24 cellular contexts compared by ENCODE assay signal in genomic region chr2:141728142-141728541, GRCh38.
DNase-seq lines count a peak whose midpoint lies in the region; ATAC-seq and TF ChIP-seq lines count a peak whose summit lies in the region.
"Had no signal": no experiment of that assay in that cellular context is flagged by ENCODE, and none has a peak within 500 bp of the region (broad histone marks: within the 10 kb centered on the region; RNA-seq: fewer than 3 reads in every experiment).

No MANE protein-coding gene starts in this region.

- no peaks in the 10 kb centered on the region for H3K36me3 Mint-ChIP-seq in brain
- H3K36me3 Mint-ChIP-seq: CD8-positive, alpha-beta memory T cell had no signal

- no peaks in the 10 kb centered on the region for H3K9me3 Mint-ChIP-seq in brain

- H3K27me3 Mint-ChIP-seq in brain, result no peaks in the 10 kb centered on the region
- H3K27me3 Mint-ChIP-seq: B cell; CD8-positive, alpha-beta memory T cell had no signal

- H3K4me1 ChIP-seq in HUES48 (ENCODE audit: control insufficient read depth, insufficient read depth, low read length), result peaks cover 14% of the 10 kb centered on the region
- H3K4me1 ChIP-seq: HAP-1 had no signal

- in situ Hi-C loops in GM13977 (cut with MboI; ENCODE audit: low pct_unique_long_range_greater_than_20kb, low sequenced_read_pairs, unreplicated experiment), result no loop called here

- no peaks in the 10 kb centered on the region for H3K9me3 ChIP-seq in HUES48 (ENCODE audit: control insufficient read depth, insufficient read depth, low read length)
- H3K9me3 ChIP-seq: HAP-1, MG63 had no signal

- H3K27ac ChIP-seq in HUES48 (ENCODE audit: low read depth, low read length), result peak overlapping the region; percentile 12
- H3K27ac ChIP-seq: C4-2B, GM23248, RWPE1 had no signal

- H3K4me3 Mint-ChIP-seq in brain, result no peak overlapping the region
- H3K4me3 Mint-ChIP-seq: B cell; CD8-positive, alpha-beta memory T cell; HFFc6 had no signal

- H3K27ac Mint-ChIP-seq in brain, result peak overlapping the region in 3 of 5 experiments; percentile 8 to 50 (median 34)
- H3K27ac Mint-ChIP-seq: B cell; CD8-positive, alpha-beta memory T cell; HFFc6 had no signal

- peaks cover 8% of the 10 kb centered on the region for H3K4me1 Mint-ChIP-seq in brain
- H3K4me1 Mint-ChIP-seq: B cell; CD8-positive, alpha-beta memory T cell had no signal

- H3K36me3 ChIP-seq in HUES48 (ENCODE audit: control insufficient read depth, insufficient read depth, low read length), result no peaks in the 10 kb centered on the region
- H3K36me3 ChIP-seq: HAP-1, MG63 had no signal

- no peak overlapping the region for H3K9ac ChIP-seq in HUES48 (ENCODE audit: low read depth, low read length)
- H3K9ac ChIP-seq: GM23248 had no signal

- TF ChIP-seq CTCF in brain (conservative IDR thresholded peaks at IDR 0.05) (no peak), GM13977 (IDR thresholded peaks at IDR 0.05; ENCODE audit: extremely low read depth, insufficient read depth, missing control alignments) (no peak)

- no peaks in the 10 kb centered on the region for H3K27me3 ChIP-seq in HUES48 (ENCODE audit: control insufficient read depth, insufficient read depth, low read length)
- H3K27me3 ChIP-seq: MG63 had no signal

- no peak for ATAC-seq in GM19035 (IDR thresholded peaks at IDR 0.05; ENCODE audit: unreplicated experiment)
- ATAC-seq: Panc1 had no signal

- no peak overlapping the region for H3K4me3 ChIP-seq in HUES48 (ENCODE audit: low read depth, low read length)
- H3K4me3 ChIP-seq: GM23248, HAP-1, MG63 had no signal

- DNase-seq in ELF-1 (ENCODE audit: low read depth, low spot score) (peak; percentile 23), iPS-NIHi7 (ENCODE audit: extremely low spot score) (peak; percentile 13), cerebellar cortex (ENCODE audit: low spot score) (no peak), GM13977 (ENCODE audit: low spot score) (no peak), NCI-H1417 (lab: John Stamatoyannopoulos, UW) (no peak)
- DNase-seq: CD8-positive, alpha-beta memory T cell; DMS153; DND-41; GM23248; HFFc6; IMR-90; KG1; MG63; NCI-H2081 treated with DMSO at 0.1 percent for 48 hours; NCI-H774; SHP77 had no signal

Comparison
In these comparisons a context has a peak if more than half of its experiments do, and no peak if none do; other contexts are left out.
1. DNase-seq: peak in ELF-1 (single experiment) and iPS-NIHi7 (single experiment); none in cerebellar cortex (single experiment), GM13977 (single experiment) and NCI-H1417 (0 of 3).